In genomic region chr9:86941196-86941595, GRCh38 we compare ENCODE assay signal across 29 cellular contexts.
"Had no signal": no experiment of that assay in that cellular context is flagged by ENCODE, and none has a peak within 500 bp of the region (broad histone marks: within the 10 kb centered on the region; RNA-seq: fewer than 3 reads in every experiment).

No MANE protein-coding gene starts in this region.

- DNase-seq: activated CD4-positive, alpha-beta T cell treated with anti-CD3 and anti-CD28 coated beads for 4 hours; activated CD4-positive, alpha-beta T cell treated with anti-CD3 and anti-CD28 coated beads, Interleukin-2, amount 50 U/mL, for 4 hours; activated CD4-positive, CD25-positive, alpha-beta regulatory T cell; activated CD8-positive, alpha-beta memory T cell treated with anti-CD3 and anti-CD28 coated beads, Interleukin-2, amount 50 U/mL, for 48 hours; activated gamma-delta T cell; activated naive CD4-positive, alpha-beta T cell treated with anti-CD3 and anti-CD28 coated beads, Interleukin-2, amount 10 ng/mL, durations not matched to agents 7 days and 5 days; activated naive CD8-positive, alpha-beta T cell treated with anti-CD3 and anti-CD28 coated beads, Interleukin-2, amount 10 ng/mL, durations not matched to agents 7 days and 5 days; activated T-cell treated with anti-CD3 and anti-CD28 coated beads, Interleukin-2, amount 50 U/mL, for 24 hours; caudate nucleus; dermis blood vessel endothelial cell; effector CD8-positive, alpha-beta T cell; glutamatergic neuron; immature natural killer cell; kidney; left colon; naive thymus-derived CD4-positive, alpha-beta T cell; nucleus accumbens; pancreas; small intestine; stimulated activated CD4-positive, alpha-beta T cell treated with anti-CD3 and anti-CD28 coated beads, Interleukin-4, amount 100 ng/mL, for 24 hours; stimulated activated naive CD8-positive, alpha-beta T cell treated with anti-CD3 and anti-CD28 coated beads, Interleukin-15, amount 100 ng/mL, for 72 hours; T-cell; tibial artery; upper lobe of right lung had no signal

- H3K9me3 ChIP-seq: ascending aorta, pancreas, prostate gland, suprapubic skin, tibial artery, upper lobe of right lung had no signal

- H3K36me3 ChIP-seq: ascending aorta, pancreas, prostate gland, suprapubic skin, tibial artery, upper lobe of right lung had no signal

- H3K4me3 ChIP-seq: ascending aorta, pancreas, prostate gland, suprapubic skin, tibial artery, upper lobe of right lung had no signal

- H3K27ac ChIP-seq: ascending aorta, pancreas, prostate gland, suprapubic skin, tibial artery, upper lobe of right lung had no signal

- FAIRE-seq: colon, frontal cortex, kidney, pancreas, small intestine had no signal

- H3K27me3 ChIP-seq: ascending aorta, pancreas, suprapubic skin, tibial artery had no signal
